ENCODE assay signal across 8 cellular contexts in the genomic region with DNA sequence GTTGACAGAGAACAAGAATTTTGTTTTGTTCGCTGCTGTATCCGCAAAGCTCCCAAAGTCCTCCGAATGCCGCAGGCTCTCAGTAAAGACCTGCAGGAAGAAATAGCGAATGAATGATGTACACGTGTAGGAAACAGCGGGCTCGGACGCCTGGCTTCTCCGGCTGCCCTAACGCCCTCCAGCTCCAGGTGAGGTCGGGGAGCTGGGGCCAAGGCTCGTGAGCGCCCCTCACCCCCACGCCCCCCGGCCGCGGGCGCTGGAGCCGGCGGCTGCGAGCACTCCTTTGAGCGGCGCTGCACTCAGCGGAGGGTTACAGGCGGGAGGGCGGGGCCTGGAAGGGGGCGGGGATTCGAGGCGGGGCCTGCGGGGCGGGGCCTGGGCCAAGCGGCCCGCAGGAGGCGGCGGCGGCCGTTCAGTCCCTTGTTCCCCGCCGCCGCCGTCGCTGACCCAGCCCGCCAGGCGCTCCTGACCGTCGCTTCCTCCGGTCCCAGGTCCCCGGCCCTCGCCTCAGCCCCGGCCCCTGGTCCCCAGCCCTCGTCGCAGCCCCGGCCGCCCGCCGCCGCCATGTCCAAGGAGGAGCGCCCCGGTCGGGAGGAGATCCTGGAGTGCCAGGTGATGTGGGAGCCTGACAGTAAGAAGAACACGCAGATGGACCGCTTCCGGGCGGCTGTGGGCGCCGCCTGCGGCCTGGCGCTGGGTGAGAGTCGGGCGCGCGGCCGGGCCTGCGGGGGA. TPM values are rescaled to one million over a fixed set of nuclear protein-coding genes. Genes with fewer than 3 reads are reported as not detected.
DNase-seq lines count a peak whose midpoint lies in the region; ATAC-seq and TF ChIP-seq lines count a peak whose summit lies in the region.

A gene with protein sequence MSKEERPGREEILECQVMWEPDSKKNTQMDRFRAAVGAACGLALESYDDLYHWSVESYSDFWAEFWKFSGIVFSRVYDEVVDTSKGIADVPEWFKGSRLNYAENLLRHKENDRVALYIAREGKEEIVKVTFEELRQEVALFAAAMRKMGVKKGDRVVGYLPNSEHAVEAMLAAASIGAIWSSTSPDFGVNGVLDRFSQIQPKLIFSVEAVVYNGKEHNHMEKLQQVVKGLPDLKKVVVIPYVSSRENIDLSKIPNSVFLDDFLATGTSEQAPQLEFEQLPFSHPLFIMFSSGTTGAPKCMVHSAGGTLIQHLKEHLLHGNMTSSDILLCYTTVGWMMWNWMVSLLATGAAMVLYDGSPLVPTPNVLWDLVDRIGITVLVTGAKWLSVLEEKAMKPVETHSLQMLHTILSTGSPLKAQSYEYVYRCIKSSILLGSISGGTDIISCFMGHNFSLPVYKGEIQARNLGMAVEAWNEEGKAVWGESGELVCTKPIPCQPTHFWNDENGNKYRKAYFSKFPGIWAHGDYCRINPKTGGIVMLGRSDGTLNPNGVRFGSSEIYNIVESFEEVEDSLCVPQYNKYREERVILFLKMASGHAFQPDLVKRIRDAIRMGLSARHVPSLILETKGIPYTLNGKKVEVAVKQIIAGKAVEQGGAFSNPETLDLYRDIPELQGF (plus strand): TSS at position 415 of the 732 bp plus-strand sequence. CDS start 150 bp downstream, at position 565.

- no peaks in the 10 kb centered on the region for H3K36me3 ChIP-seq in OCI-LY3 (replicated peaks; ENCODE audit: low read depth, low read length)
- peaks cover 0 to 9% of the 10 kb centered on the region in 2 donors for H3K36me3 ChIP-seq in esophagus (ENCODE audit: control insufficient read depth in 2 of 2, insufficient read depth in 2 of 2, low read length in 1 of 2)
- H3K36me3 ChIP-seq in muscle layer of colon (ENCODE audit: insufficient read depth, low read length) = no peaks in the 10 kb centered on the region

- peaks cover 30% of the 10 kb centered on the region for H3K36me3 Mint-ChIP-seq in Calu3 (ENCODE audit: insufficient read depth, unreplicated experiment)

- no peak within 1 kb of the TSS for H3K27ac ChIP-seq in OCI-LY3 (ENCODE audit: low read length)
- H3K27ac ChIP-seq in esophagus (ENCODE audit: low read depth in 2 of 2, low read length in 1 of 2) = peak within 1 kb of the TSS; percentile 53 to 65
- H3K27ac ChIP-seq in muscle layer of colon (ENCODE audit: low read depth, low read length) = peak within 1 kb of the TSS; percentile 58

- H3K4me1 ChIP-seq in OCI-LY3 (ENCODE audit: low read length) (peaks cover 8% of the 10 kb centered on the region), esophagus (ENCODE audit: control insufficient read depth in 2 of 2, insufficient read depth in 2 of 2, low read length in 1 of 2) (peaks cover 3 to 12% of the 10 kb centered on the region in 2 donors), muscle layer of colon (ENCODE audit: insufficient read depth, low read length) (peaks cover 6% of the 10 kb centered on the region)

- intact Hi-C loops in Calu3 (cut with micrococcal nuclease; ENCODE audit: unreplicated experiment) = no loop called here

- peak within 1 kb of the TSS; percentile 90 for H3K4me2 ChIP-seq in OCI-LY3 (ENCODE audit: low read length)

- H3K27ac Mint-ChIP-seq in Calu3 (ENCODE audit: unreplicated experiment) = peak within 1 kb of the TSS; percentile 27

- ATAC-seq in GM21367 (IDR thresholded peaks at IDR 0.05; ENCODE audit: unreplicated experiment) = peak; percentile 89

- H3K9ac ChIP-seq in OCI-LY3 (ENCODE audit: low read length) (peak within 1 kb of the TSS; percentile 79), muscle layer of colon (ENCODE audit: low read length) (peak within 1 kb of the TSS; percentile 44)

- DNase-seq in Calu3 (peak; percentile 79), HT1080 (ENCODE audit: low read depth) (peak; percentile 52)
- peak; percentile 83 for DNase-seq in activated T-cell treated with anti-CD3 and anti-CD28 coated beads, Interleukin-2, amount 50 U/mL, for 1 hour
- peak; percentile 48 for DNase-seq in stimulated activated CD8-positive, alpha-beta memory T cell treated with anti-CD3 and anti-CD28 coated beads, Interleukin-7, amount 100 ng/mL, for 24 hours (ENCODE audit: low read depth)

- H3K4me3 ChIP-seq in OCI-LY3 (ENCODE audit: low read length) (peak within 1 kb of the TSS; percentile 89), esophagus (ENCODE audit: low read depth in 1 of 2, low read length in 2 of 2) (peak within 1 kb of the TSS; percentile 79 to 83), muscle layer of colon (ENCODE audit: low read depth in 1 of 2, low read length in 2 of 2) (peak within 1 kb of the TSS; percentile 68 to 74)

- BruUV-seq in Calu3 (replicated peaks; lab: Mats Ljungman, UMichigan) = no TSS peak

- 0 out of 2 replicates have a peak, but pooled peaks cover 3% of the 10 kb centered on the region for H4K20me1 ChIP-seq in OCI-LY3 (ENCODE audit: insufficient read depth, low read length)

- 0% methylated on average over 67 to 75 of the region's 75 CpGs for WGBS in esophagus, 2 donors

- TF ChIP-seq CTCF in Calu3 (IDR thresholded peaks at IDR 0.05; ENCODE audit: unreplicated experiment) = no peak
- no peak for TF ChIP-seq CTCF in OCI-LY3 (IDR thresholded peaks at IDR 0.05; ENCODE audit: low read depth, low read length)

- CTCF ChIA-PET in Calu3 (lab: Charles Lee) = interaction anchor here (0.6 to 1.2 kb wide), 3 partner anchors 14 to 30 kb away, joined by 3 read pairs; no protein-coding TSS in a partner anchor

- H2AFZ ChIP-seq in OCI-LY3 (ENCODE audit: low read depth, low read length) = peak within 1 kb of the TSS; percentile 97

- peak within 1 kb of the TSS; percentile 89 for H3K4me3 Mint-ChIP-seq in Calu3 (ENCODE audit: low read depth, unreplicated experiment)

- peaks cover 14% of the 10 kb centered on the region for H3K4me1 Mint-ChIP-seq in Calu3 (ENCODE audit: low read depth, unreplicated experiment)

- no peaks in the 10 kb centered on the region for H3K27me3 Mint-ChIP-seq in Calu3 (ENCODE audit: unreplicated experiment)

- H3K27me3 ChIP-seq in OCI-LY3 (ENCODE audit: low read depth, low read length) (no peaks in the 10 kb centered on the region), esophagus (ENCODE audit: control insufficient read depth in 1 of 2, insufficient read depth in 2 of 2, low read length in 2 of 2) (no peaks in the 10 kb centered on the region), muscle layer of colon (ENCODE audit: control insufficient read depth in 1 of 2, insufficient read depth in 2 of 2, low read length in 2 of 2) (no peaks in the 10 kb centered on the region)

- peaks cover 3% of the 10 kb centered on the region; the same call in 1 of the 2 replicates for H3K79me2 ChIP-seq in OCI-LY3 (ENCODE audit: low read length)

- H3K9me3 ChIP-seq in OCI-LY3 (ENCODE audit: insufficient read depth, low read length) (0 out of 2 replicates have a peak, but pooled peaks cover 6% of the 10 kb centered on the region), esophagus (ENCODE audit: control insufficient read depth in 2 of 2, insufficient read depth in 1 of 2, low read depth in 1 of 2, low read length in 1 of 2) (no peaks in the 10 kb centered on the region), muscle layer of colon (ENCODE audit: low read length) (no peaks in the 10 kb centered on the region)

- no peaks in the 10 kb centered on the region for H3K9me3 Mint-ChIP-seq in Calu3 (ENCODE audit: low read depth, unreplicated experiment)

RNA-seq across cellular contexts. Expression of the gene that starts here (rescaled TPM):
- total RNA-seq in Calu3 (2022) = 39.2 and 41.3 TPM in 2 replicates
- 13.1 and 13.4 TPM in 2 replicates for total RNA-seq in HT1080 (2014; rRNA removed; shearing (Covaris generic))
- polyA plus RNA-seq in HT1080 (2015; cell fraction: cytosol; rRNA removed) = 11.2 and 12.9 TPM in 2 replicates
- polyA plus RNA-seq in HT1080 (2015; cell fraction: nucleus; rRNA removed) = 29.0 and 30.4 TPM in 2 replicates
- 10 to 100 TPM; 24.3 to 26.9 TPM for polyA plus RNA-seq in esophagus
